Comparison of ENCODE assay signal across 12 cellular contexts in genomic region chr1:213075725-213076124, GRCh38. TPM values are rescaled to one million over a fixed set of nuclear protein-coding genes. Genes with fewer than 3 reads are reported as not detected.
A peak's percentile ranks its signal among the peaks of the same experiment; 100 is the strongest.
DNase-seq lines count a peak whose midpoint lies in the region; ATAC-seq, FAIRE-seq and TF ChIP-seq lines count a peak whose summit lies in the region.
"Had no signal": no experiment of that assay in that cellular context is flagged by ENCODE, and none has a peak within 500 bp of the region (broad histone marks: within the 10 kb centered on the region; RNA-seq: fewer than 3 reads in every experiment).

No MANE protein-coding gene starts in this region.

- H3K9me3 Mint-ChIP-seq in stimulated activated effector memory CD8-positive, alpha-beta T cell treated with anti-CD3 and anti-CD28 coated beads, Interleukin-12 subunit alpha, Interleukin-12 subunit beta, amount 100 ng/mL, for 72 hours = no peaks in the 10 kb centered on the region

- intact Hi-C loops in sciatic nerve (cut with DNase I) = no loop called here

- TF ChIP-seq POLR2A in GM12891 (IDR thresholded peaks at IDR 0.05; ENCODE audit: low read depth, low read length) = no peak

- ATAC-seq in GM19351 (IDR thresholded peaks at IDR 0.05; ENCODE audit: unreplicated experiment) (peak; percentile 84), HG02623 (IDR thresholded peaks at IDR 0.05; ENCODE audit: unreplicated experiment) (peak; percentile 60), HG03432 (IDR thresholded peaks at IDR 0.05; ENCODE audit: unreplicated experiment) (peak; percentile 81), sciatic nerve (no peak)
- no peak for ATAC-seq in stimulated activated effector memory CD8-positive, alpha-beta T cell treated with anti-CD3 and anti-CD28 coated beads, Interleukin-12 subunit alpha, Interleukin-12 subunit beta, amount 100 ng/mL, for 72 hours

- peaks cover 24% of the 10 kb centered on the region for H3K36me3 Mint-ChIP-seq in stimulated activated effector memory CD8-positive, alpha-beta T cell treated with anti-CD3 and anti-CD28 coated beads, Interleukin-12 subunit alpha, Interleukin-12 subunit beta, amount 100 ng/mL, for 72 hours

- H3K27ac Mint-ChIP-seq in stimulated activated effector memory CD8-positive, alpha-beta T cell treated with anti-CD3 and anti-CD28 coated beads, Interleukin-12 subunit alpha, Interleukin-12 subunit beta, amount 100 ng/mL, for 72 hours = no peak overlapping the region

- H3K27ac ChIP-seq in substantia nigra (ENCODE audit: low read depth, low read length, poor library complexity, severe bottlenecking) = no peak overlapping the region

- peak; percentile 55 for FAIRE-seq in GM12891 (lab: Jason Lieb, UNC)

- H3K4me1 Mint-ChIP-seq in stimulated activated effector memory CD8-positive, alpha-beta T cell treated with anti-CD3 and anti-CD28 coated beads, Interleukin-12 subunit alpha, Interleukin-12 subunit beta, amount 100 ng/mL, for 72 hours = peaks cover 9% of the 10 kb centered on the region

- H3K4me3 Mint-ChIP-seq in stimulated activated effector memory CD8-positive, alpha-beta T cell treated with anti-CD3 and anti-CD28 coated beads, Interleukin-12 subunit alpha, Interleukin-12 subunit beta, amount 100 ng/mL, for 72 hours = no peak overlapping the region

- DNase-seq in GM12891 (ENCODE audit: insufficient read length, low spot score) = no peak
- DNase-seq in stimulated activated effector memory CD8-positive, alpha-beta T cell treated with anti-CD3 and anti-CD28 coated beads, Interleukin-12 subunit alpha, Interleukin-12 subunit beta, amount 100 ng/mL, for 72 hours (ENCODE audit: low spot score in 2 of 2) = no peak
- DNase-seq in mucosa of gallbladder (ENCODE audit: low spot score) = no peak
- DNase-seq in substantia nigra (lab: John Stamatoyannopoulos, UW) = no peak
- DNase-seq in sciatic nerve (ENCODE audit: low spot score) = no peak
- DNase-seq: amygdala, mesendoderm, NCI-H1417 treated with DMSO at 0.1 percent for 48 hours, SHP77 had no signal

TF ChIP-seq in GM12891, 5 proteins besides CTCF, POLR2A, EP300 and RAD21:
- TF ChIP-seq SPI1 (IDR thresholded peaks at IDR 0.05; ENCODE audit: low read depth, low read length) = peak; percentile 74
- no peak for TF ChIP-seq TAF1 (IDR thresholded peaks at IDR 0.05; ENCODE audit: low read depth, low read length)

RNA-seq across cellular contexts. Expression of gene RPS6KC1, which starts 24.7 kb away (rescaled TPM):
- 4.4 TPM for polyA plus RNA-seq in GM12891 (2012; ENCODE audit: low read depth, missing spikeins)
- total RNA-seq in mucosa of gallbladder (16.1 TPM), sciatic nerve (27.4 TPM)

Comparison
In these comparisons a context has a peak if more than half of its experiments do, and no peak if none do; other contexts are left out.
1. ATAC-seq: peak in GM19351 (single experiment), HG02623 (single experiment) and HG03432 (single experiment); none in stimulated activated effector memory CD8-positive, alpha-beta T cell treated with anti-CD3 and anti-CD28 coated beads, Interleukin-12 subunit alpha, Interleukin-12 subunit beta, amount 100 ng/mL, for 72 hours (single experiment) and sciatic nerve (single experiment).